In the genomic region with DNA sequence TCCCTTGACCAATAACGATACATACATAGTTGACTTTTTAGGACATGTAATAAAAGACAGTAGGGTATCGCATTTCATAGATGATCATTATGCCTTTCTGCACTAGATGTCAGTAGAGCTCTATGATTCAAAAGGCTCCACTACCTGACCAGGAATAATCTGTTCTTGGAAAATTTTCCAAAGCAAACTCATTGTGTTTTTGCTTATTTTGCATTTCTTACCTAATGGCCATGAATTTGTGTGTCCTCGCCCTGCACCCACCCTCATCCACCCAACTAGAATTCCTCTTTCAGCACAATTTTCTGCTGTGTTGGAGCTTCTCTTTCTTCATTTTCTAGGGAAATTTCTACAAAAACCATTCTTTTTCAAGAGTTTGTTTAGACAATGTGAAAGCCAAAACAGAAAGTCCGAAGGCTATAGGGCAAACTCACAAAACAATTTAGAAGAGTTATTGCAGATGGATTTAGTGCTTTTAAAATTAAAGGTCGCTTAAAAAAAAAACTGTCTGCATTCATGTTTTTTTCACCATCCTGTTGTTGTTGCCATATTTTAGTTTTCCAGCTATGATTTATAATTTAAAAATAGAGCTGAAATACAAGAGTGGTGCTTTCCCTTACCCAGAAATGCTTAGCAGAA, we compare ENCODE assay signal across 8 cellular contexts.
DNase-seq lines count a peak whose midpoint lies in the region; ATAC-seq, FAIRE-seq and TF ChIP-seq lines count a peak whose summit lies in the region.

No MANE protein-coding gene starts in this region.

- H3K27me3 ChIP-seq in RWPE2 (ENCODE audit: insufficient read depth, poor library complexity, severe bottlenecking) (no peaks in the 10 kb centered on the region), gastrocnemius medialis (no peaks in the 10 kb centered on the region)

- H3K27ac ChIP-seq in RWPE2 (ENCODE audit: poor library complexity, severe bottlenecking) (no peak overlapping the region), gastrocnemius medialis (no peak overlapping the region)

- no peak for TF ChIP-seq POLR2A in gastrocnemius medialis (IDR thresholded peaks at IDR 0.05)
- no peak for TF ChIP-seq POLR2A in GM12892 (IDR thresholded peaks at IDR 0.05; ENCODE audit: low read depth, low read length)

- intact Hi-C loops in gastrocnemius medialis (cut with DNase I; ENCODE audit: low total_unique reads) = loop anchor here (5.0 kb wide), 1 partner anchor 748 kb away; no protein-coding TSS in a partner anchor

- peak; percentile 87 for ATAC-seq in RWPE2 (ENCODE audit: low read depth)
- ATAC-seq in gastrocnemius medialis = peak; percentile 77 to 82

- H3K4me1 ChIP-seq in RWPE2 (ENCODE audit: insufficient read depth, poor library complexity, severe bottlenecking) (no peaks in the 10 kb centered on the region), gastrocnemius medialis (no peaks in the 10 kb centered on the region)

- FAIRE-seq in frontal cortex (lab: Jason Lieb, UNC) (no peak), GM12892 (lab: Jason Lieb, UNC) (no peak)

- H3K9me3 ChIP-seq in RWPE2 (ENCODE audit: severe bottlenecking) (no peaks in the 10 kb centered on the region), gastrocnemius medialis (no peaks in the 10 kb centered on the region)

- peak; percentile 60 for DNase-seq in NCI-H510A treated with DMSO at 0.1 percent for 48 hours (lab: John Stamatoyannopoulos, UW)
- no peak for DNase-seq in NCI-H510A (lab: John Stamatoyannopoulos, UW)
- DNase-seq in RWPE2 (ENCODE audit: low spot score) = no peak
- DNase-seq in frontal cortex (ENCODE audit: low spot score in 2 of 2) = peak; percentile 10 to 16
- no peak for DNase-seq in gastrocnemius medialis
- no peak for DNase-seq in T-helper 2 cell
- no peak for DNase-seq in GM12892 (ENCODE audit: insufficient read length)
- DNase-seq in activated CD4-positive, alpha-beta T cell treated with anti-CD3 and anti-CD28 coated beads for 48 hours = no peak

- peak; percentile 78 for TF ChIP-seq CTCF in RWPE2 (IDR thresholded peaks at IDR 0.05; ENCODE audit: poor library complexity, severe bottlenecking)
- peak in 4 of 5 experiments; percentile 22 to 44 (median 37) for TF ChIP-seq CTCF in gastrocnemius medialis (IDR thresholded peaks at IDR 0.05 in 4 of 5, conservative IDR thresholded peaks at IDR 0.05 in 1 of 5)

- in situ Hi-C loops in gastrocnemius medialis (cut with MboI; ENCODE audit: low sequenced_read_pairs in 4 of 4) = loop anchor here (10.0 to 25.0 kb wide), 3 partner anchors 750 to 2003 kb away; a partner anchor contains a TSS

- H3K4me3 ChIP-seq in RWPE2 (ENCODE audit: severe bottlenecking) (no peak overlapping the region), gastrocnemius medialis (no peak overlapping the region)

- H3K36me3 ChIP-seq in RWPE2 (ENCODE audit: low read depth) (no peaks in the 10 kb centered on the region), gastrocnemius medialis (no peaks in the 10 kb centered on the region)

Comparison
In these comparisons a context has a peak if more than half of its experiments do, and no peak if none do; other contexts are left out.
1. DNase-seq: peak in NCI-H510A treated with DMSO at 0.1 percent for 48 hours (single experiment) and frontal cortex (2 of 2); none in NCI-H510A (single experiment), RWPE2 (single experiment), gastrocnemius medialis (0 of 2), T-helper 2 cell (0 of 5), GM12892 (single experiment) and activated CD4-positive, alpha-beta T cell treated with anti-CD3 and anti-CD28 coated beads for 48 hours (single experiment).